Comparison of ENCODE assay signal across 1 cellular context in the genomic region with DNA sequence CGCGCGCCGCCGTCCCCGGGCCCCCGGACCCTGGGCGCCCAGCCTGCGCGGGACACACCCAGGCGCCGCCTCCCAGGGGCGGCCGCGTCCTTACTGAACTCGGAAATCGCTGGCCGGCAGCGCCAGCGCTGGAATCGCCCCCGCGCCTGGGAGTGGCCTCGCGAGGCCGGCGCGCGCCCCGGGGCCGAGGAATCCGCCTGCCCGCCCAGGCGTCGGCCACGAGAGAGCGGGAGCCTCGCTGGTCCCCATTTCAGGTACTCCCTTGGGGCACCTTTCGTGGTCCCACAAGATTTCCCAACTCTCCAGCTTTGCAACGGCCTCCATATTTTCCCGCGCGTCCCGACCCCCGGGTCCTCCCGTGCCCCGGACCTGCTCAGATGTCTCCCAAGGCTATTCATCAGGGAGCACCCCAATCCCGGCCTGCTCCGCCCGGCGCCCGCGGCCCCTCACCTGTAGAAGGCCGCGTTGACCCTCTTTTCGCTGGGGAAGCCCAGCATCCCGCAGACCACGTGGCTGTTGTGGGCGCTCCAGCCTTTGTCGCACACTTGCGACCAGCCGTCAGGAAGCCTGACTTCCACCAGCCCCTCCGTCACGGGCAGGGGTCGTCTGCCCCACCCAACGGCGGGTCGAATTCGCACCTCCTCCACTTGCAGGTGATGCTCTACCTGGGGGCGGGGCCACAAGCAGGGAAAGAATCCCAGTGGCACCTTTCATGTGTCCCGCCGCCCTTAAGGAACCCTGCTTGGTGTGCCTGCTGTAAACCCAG.
TF ChIP-seq lines count a peak whose summit lies in the region.

No MANE protein-coding gene starts in this region.

TF ChIP-seq in HepG2, 621 proteins besides CTCF, POLR2A, EP300 and RAD21 (continued from another document and continues in another):
- TF ChIP-seq, protein P1, sequence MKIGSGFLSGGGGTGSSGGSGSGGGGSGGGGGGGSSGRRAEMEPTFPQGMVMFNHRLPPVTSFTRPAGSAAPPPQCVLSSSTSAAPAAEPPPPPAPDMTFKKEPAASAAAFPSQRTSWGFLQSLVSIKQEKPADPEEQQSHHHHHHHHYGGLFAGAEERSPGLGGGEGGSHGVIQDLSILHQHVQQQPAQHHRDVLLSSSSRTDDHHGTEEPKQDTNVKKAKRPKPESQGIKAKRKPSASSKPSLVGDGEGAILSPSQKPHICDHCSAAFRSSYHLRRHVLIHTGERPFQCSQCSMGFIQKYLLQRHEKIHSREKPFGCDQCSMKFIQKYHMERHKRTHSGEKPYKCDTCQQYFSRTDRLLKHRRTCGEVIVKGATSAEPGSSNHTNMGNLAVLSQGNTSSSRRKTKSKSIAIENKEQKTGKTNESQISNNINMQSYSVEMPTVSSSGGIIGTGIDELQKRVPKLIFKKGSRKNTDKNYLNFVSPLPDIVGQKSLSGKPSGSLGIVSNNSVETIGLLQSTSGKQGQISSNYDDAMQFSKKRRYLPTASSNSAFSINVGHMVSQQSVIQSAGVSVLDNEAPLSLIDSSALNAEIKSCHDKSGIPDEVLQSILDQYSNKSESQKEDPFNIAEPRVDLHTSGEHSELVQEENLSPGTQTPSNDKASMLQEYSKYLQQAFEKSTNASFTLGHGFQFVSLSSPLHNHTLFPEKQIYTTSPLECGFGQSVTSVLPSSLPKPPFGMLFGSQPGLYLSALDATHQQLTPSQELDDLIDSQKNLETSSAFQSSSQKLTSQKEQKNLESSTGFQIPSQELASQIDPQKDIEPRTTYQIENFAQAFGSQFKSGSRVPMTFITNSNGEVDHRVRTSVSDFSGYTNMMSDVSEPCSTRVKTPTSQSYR (CRISPR knock-in tag; IDR thresholded peaks at IDR 0.05; ENCODE audit: borderline replicate concordance), result no peak
- peak; percentile 63 for TF ChIP-seq ZFY (CRISPR knock-in tag; IDR thresholded peaks at IDR 0.05)
- peak; percentile 68; the same call in 1 of the 2 replicates for TF ChIP-seq RXRA (CRISPR knock-in tag; IDR thresholded peaks at IDR 0.05)
- TF ChIP-seq, protein P2, sequence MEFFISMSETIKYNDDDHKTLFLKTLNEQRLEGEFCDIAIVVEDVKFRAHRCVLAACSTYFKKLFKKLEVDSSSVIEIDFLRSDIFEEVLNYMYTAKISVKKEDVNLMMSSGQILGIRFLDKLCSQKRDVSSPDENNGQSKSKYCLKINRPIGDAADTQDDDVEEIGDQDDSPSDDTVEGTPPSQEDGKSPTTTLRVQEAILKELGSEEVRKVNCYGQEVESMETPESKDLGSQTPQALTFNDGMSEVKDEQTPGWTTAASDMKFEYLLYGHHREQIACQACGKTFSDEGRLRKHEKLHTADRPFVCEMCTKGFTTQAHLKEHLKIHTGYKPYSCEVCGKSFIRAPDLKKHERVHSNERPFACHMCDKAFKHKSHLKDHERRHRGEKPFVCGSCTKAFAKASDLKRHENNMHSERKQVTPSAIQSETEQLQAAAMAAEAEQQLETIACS (CRISPR knock-in tag; IDR thresholded peaks at IDR 0.05), result peak; percentile 81
- TF ChIP-seq TCF12 (IDR thresholded peaks at IDR 0.05), result no peak
- 0 out of 2 replicates have a peak, but pooled peaks have one; percentile 26 for TF ChIP-seq TCF12 (CRISPR knock-in tag; IDR thresholded peaks at IDR 0.05)
- peak; percentile 74; the same call in 1 of the 2 replicates for TF ChIP-seq ZSCAN29 (CRISPR knock-in tag; conservative IDR thresholded peaks at IDR 0.05)
- TF ChIP-seq HHEX (CRISPR knock-in tag; IDR thresholded peaks at IDR 0.05), result no peak
- TF ChIP-seq, protein P3, sequence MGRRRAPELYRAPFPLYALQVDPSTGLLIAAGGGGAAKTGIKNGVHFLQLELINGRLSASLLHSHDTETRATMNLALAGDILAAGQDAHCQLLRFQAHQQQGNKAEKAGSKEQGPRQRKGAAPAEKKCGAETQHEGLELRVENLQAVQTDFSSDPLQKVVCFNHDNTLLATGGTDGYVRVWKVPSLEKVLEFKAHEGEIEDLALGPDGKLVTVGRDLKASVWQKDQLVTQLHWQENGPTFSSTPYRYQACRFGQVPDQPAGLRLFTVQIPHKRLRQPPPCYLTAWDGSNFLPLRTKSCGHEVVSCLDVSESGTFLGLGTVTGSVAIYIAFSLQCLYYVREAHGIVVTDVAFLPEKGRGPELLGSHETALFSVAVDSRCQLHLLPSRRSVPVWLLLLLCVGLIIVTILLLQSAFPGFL (CRISPR knock-in tag; IDR thresholded peaks at IDR 0.05), result no peak
- TF ChIP-seq, protein P4, sequence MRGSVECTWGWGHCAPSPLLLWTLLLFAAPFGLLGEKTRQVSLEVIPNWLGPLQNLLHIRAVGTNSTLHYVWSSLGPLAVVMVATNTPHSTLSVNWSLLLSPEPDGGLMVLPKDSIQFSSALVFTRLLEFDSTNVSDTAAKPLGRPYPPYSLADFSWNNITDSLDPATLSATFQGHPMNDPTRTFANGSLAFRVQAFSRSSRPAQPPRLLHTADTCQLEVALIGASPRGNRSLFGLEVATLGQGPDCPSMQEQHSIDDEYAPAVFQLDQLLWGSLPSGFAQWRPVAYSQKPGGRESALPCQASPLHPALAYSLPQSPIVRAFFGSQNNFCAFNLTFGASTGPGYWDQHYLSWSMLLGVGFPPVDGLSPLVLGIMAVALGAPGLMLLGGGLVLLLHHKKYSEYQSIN (CRISPR knock-in tag; IDR thresholded peaks at IDR 0.05; ENCODE audit: borderline replicate concordance), result no peak
- TF ChIP-seq TBX2 (CRISPR knock-in tag; IDR thresholded peaks at IDR 0.05; ENCODE audit: borderline replicate concordance), result peak; percentile 42; the same call in 1 of the 2 replicates
- TF ChIP-seq AKAP8 (CRISPR knock-in tag; IDR thresholded peaks at IDR 0.05), result 0 out of 2 replicates have a peak, but pooled peaks have one; percentile 8
- no peak for TF ChIP-seq NR3C1 (CRISPR knock-in tag; IDR thresholded peaks at IDR 0.05)
- no peak for TF ChIP-seq ZNF615 (CRISPR knock-in tag; IDR thresholded peaks at IDR 0.05; ENCODE audit: borderline replicate concordance)
- no peak for TF ChIP-seq MEIS1 (CRISPR knock-in tag; IDR thresholded peaks at IDR 0.05; ENCODE audit: borderline replicate concordance)
- TF ChIP-seq SRSF4 (IDR thresholded peaks at IDR 0.05; ENCODE audit: low read depth, low read length, poor library complexity, severe bottlenecking), result no peak
- TF ChIP-seq, protein P5, sequence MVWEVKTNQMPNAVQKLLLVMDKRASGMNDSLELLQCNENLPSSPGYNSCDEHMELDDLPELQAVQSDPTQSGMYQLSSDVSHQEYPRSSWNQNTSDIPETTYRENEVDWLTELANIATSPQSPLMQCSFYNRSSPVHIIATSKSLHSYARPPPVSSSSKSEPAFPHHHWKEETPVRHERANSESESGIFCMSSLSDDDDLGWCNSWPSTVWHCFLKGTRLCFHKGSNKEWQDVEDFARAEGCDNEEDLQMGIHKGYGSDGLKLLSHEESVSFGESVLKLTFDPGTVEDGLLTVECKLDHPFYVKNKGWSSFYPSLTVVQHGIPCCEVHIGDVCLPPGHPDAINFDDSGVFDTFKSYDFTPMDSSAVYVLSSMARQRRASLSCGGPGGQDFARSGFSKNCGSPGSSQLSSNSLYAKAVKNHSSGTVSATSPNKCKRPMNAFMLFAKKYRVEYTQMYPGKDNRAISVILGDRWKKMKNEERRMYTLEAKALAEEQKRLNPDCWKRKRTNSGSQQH (CRISPR knock-in tag; IDR thresholded peaks at IDR 0.05; ENCODE audit: low read depth), result no peak
- no peak; the same call in 1 of the 2 replicates for TF ChIP-seq ZNF747 (CRISPR knock-in tag; IDR thresholded peaks at IDR 0.05; ENCODE audit: borderline replicate concordance)
- TF ChIP-seq ZNF296 (CRISPR knock-in tag; conservative IDR thresholded peaks at IDR 0.05), result 0 out of 2 replicates have a peak, but pooled peaks have one; percentile 30
- no peak for TF ChIP-seq ZNF558 (CRISPR knock-in tag; IDR thresholded peaks at IDR 0.05; ENCODE audit: borderline replicate concordance)
- TF ChIP-seq CCDC6 (CRISPR knock-in tag; IDR thresholded peaks at IDR 0.05), result peak; percentile 37; the same call in 1 of the 2 replicates
- 0 out of 2 replicates have a peak, but pooled peaks have one; percentile 5 for TF ChIP-seq BCL6 (CRISPR knock-in tag; IDR thresholded peaks at IDR 0.05)
- TF ChIP-seq ZNF790 (CRISPR knock-in tag; IDR thresholded peaks at IDR 0.05; ENCODE audit: borderline replicate concordance), result no peak
- TF ChIP-seq, protein P6, sequence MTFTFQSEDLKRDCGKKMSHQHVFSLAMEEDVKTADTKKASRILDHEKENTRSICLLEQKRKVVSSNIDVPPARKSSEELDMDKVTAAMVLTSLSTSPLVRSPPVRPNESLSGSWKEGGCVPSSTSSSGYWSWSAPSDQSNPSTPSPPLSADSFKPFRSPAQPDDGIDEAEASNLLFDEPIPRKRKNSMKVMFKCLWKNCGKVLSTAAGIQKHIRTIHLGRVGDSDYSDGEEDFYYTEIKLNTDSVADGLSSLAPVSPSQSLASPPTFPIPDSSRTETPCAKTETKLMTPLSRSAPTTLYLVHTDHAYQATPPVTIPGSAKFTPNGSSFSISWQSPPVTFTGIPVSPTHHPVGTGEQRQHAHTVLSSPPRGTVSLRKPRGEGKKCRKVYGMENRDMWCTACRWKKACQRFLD (CRISPR knock-in tag; IDR thresholded peaks at IDR 0.05; ENCODE audit: borderline replicate concordance), result 0 out of 2 replicates have a peak, but pooled peaks have one; percentile 59
- TF ChIP-seq ADNP (CRISPR knock-in tag; IDR thresholded peaks at IDR 0.05), result no peak
- TF ChIP-seq KLF12 (CRISPR knock-in tag; IDR thresholded peaks at IDR 0.05; ENCODE audit: borderline replicate concordance), result no peak
- TF ChIP-seq PCBP1 (IDR thresholded peaks at IDR 0.05; ENCODE audit: borderline replicate concordance, low read depth, low read length), result 0 out of 2 replicates have a peak, but pooled peaks have one; percentile 36
- TF ChIP-seq BORCS8-MEF2B (CRISPR knock-in tag; IDR thresholded peaks at IDR 0.05), result 0 out of 2 replicates have a peak, but pooled peaks have one; percentile 32
- 0 out of 2 replicates have a peak, but pooled peaks have one; percentile 18 for TF ChIP-seq ESRRA (CRISPR knock-in tag; IDR thresholded peaks at IDR 0.05; ENCODE audit: low read depth)
- TF ChIP-seq, protein P7, sequence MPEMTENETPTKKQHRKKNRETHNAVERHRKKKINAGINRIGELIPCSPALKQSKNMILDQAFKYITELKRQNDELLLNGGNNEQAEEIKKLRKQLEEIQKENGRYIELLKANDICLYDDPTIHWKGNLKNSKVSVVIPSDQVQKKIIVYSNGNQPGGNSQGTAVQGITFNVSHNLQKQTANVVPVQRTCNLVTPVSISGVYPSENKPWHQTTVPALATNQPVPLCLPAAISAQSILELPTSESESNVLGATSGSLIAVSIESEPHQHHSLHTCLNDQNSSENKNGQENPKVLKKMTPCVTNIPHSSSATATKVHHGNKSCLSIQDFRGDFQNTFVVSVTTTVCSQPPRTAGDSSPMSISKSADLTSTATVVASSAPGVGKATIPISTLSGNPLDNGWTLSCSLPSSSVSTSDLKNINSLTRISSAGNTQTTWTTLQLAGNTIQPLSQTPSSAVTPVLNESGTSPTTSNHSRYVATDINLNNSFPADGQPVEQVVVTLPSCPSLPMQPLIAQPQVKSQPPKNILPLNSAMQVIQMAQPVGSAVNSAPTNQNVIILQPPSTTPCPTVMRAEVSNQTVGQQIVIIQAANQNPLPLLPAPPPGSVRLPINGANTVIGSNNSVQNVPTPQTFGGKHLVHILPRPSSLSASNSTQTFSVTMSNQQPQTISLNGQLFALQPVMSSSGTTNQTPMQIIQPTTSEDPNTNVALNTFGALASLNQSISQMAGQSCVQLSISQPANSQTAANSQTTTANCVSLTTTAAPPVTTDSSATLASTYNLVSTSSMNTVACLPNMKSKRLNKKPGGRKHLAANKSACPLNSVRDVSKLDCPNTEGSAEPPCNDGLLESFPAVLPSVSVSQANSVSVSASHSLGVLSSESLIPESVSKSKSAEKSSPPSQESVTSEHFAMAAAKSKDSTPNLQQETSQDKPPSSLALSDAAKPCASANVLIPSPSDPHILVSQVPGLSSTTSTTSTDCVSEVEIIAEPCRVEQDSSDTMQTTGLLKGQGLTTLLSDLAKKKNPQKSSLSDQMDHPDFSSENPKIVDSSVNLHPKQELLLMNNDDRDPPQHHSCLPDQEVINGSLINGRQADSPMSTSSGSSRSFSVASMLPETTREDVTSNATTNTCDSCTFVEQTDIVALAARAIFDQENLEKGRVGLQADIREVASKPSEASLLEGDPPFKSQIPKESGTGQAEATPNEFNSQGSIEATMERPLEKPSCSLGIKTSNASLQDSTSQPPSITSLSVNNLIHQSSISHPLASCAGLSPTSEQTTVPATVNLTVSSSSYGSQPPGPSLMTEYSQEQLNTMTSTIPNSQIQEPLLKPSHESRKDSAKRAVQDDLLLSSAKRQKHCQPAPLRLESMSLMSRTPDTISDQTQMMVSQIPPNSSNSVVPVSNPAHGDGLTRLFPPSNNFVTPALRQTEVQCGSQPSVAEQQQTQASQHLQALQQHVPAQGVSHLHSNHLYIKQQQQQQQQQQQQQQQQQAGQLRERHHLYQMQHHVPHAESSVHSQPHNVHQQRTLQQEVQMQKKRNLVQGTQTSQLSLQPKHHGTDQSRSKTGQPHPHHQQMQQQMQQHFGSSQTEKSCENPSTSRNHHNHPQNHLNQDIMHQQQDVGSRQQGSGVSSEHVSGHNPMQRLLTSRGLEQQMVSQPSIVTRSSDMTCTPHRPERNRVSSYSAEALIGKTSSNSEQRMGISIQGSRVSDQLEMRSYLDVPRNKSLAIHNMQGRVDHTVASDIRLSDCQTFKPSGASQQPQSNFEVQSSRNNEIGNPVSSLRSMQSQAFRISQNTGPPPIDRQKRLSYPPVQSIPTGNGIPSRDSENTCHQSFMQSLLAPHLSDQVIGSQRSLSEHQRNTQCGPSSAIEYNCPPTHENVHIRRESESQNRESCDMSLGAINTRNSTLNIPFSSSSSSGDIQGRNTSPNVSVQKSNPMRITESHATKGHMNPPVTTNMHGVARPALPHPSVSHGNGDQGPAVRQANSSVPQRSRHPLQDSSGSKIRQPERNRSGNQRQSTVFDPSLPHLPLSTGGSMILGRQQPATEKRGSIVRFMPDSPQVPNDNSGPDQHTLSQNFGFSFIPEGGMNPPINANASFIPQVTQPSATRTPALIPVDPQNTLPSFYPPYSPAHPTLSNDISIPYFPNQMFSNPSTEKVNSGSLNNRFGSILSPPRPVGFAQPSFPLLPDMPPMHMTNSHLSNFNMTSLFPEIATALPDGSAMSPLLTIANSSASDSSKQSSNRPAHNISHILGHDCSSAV (CRISPR knock-in tag; IDR thresholded peaks at IDR 0.05; ENCODE audit: borderline replicate concordance), result no peak
- TF ChIP-seq, protein P8, sequence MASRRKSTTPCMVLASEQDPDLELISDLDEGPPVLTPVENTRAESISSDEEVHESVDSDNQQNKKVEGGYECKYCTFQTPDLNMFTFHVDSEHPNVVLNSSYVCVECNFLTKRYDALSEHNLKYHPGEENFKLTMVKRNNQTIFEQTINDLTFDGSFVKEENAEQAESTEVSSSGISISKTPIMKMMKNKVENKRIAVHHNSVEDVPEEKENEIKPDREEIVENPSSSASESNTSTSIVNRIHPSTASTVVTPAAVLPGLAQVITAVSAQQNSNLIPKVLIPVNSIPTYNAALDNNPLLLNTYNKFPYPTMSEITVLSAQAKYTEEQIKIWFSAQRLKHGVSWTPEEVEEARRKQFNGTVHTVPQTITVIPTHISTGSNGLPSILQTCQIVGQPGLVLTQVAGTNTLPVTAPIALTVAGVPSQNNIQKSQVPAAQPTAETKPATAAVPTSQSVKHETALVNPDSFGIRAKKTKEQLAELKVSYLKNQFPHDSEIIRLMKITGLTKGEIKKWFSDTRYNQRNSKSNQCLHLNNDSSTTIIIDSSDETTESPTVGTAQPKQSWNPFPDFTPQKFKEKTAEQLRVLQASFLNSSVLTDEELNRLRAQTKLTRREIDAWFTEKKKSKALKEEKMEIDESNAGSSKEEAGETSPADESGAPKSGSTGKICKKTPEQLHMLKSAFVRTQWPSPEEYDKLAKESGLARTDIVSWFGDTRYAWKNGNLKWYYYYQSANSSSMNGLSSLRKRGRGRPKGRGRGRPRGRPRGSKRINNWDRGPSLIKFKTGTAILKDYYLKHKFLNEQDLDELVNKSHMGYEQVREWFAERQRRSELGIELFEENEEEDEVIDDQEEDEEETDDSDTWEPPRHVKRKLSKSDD (CRISPR knock-in tag; IDR thresholded peaks at IDR 0.05; ENCODE audit: low read depth), result peak; percentile 77
- peak; percentile 54 for TF ChIP-seq ERF (CRISPR knock-in tag; IDR thresholded peaks at IDR 0.05)
- peak; percentile 41; the same call in 1 of the 2 replicates for TF ChIP-seq ZNF543 (CRISPR knock-in tag; IDR thresholded peaks at IDR 0.05)
